9 cellular contexts compared by ENCODE assay signal in the genomic region with DNA sequence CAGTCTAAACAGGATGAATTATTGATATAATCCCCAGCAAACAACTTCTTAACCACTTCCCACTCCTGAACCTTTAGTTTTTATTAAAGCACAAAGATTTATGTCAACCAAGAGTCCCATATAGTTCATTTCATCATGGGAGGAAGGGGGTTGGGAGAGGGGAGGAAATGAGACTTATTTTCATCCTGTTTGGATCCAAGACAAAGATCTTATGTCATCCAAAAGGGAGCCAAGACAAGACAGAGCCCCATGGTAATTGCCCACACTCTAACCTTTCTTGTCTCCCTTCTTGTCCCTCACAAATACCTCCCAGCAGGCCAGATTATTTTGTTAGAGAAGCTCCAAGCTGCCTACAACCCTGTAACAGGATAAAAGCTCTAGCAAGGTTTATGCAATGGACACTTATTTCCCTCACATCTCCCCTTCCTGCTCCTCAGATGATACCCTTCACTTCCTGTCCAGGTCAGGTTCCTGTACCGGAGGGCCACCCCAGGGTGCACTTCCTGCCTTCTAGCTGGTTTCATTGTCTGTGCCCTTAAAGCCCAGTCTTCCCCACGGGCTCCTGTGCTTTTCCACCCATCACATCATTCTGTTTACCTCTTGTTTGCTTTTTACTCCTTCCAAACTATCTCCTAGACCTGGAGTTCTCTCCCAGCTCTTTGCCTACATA.
A peak's percentile ranks its signal among the peaks of the same experiment; 100 is the strongest.
DNase-seq lines count a peak whose midpoint lies in the region; ATAC-seq, FAIRE-seq and TF ChIP-seq lines count a peak whose summit lies in the region.
"Had no signal": no experiment of that assay in that cellular context is flagged by ENCODE, and none has a peak within 500 bp of the region (broad histone marks: within the 10 kb centered on the region; RNA-seq: fewer than 3 reads in every experiment).

No MANE protein-coding gene starts in this region.

- H3K36me3 Mint-ChIP-seq in activated T-helper 1 cell treated with anti-CD3 and anti-CD28 coated beads, Interleukin-12 subunit alpha, Interleukin-12 subunit beta, Interleukin-2, Interleukin-4 antibody, amounts not matched to agents 30 ng/mL and 10 ng/mL and 1 ng/mL, durations not matched to agents 14 hours and 24 hours and 36 hours (ENCODE audit: low read depth): peaks cover 2% of the 10 kb centered on the region

- ATAC-seq in mucosa of descending colon: peak; percentile 42
- no peak for ATAC-seq in HG02588 (IDR thresholded peaks at IDR 0.05; ENCODE audit: unreplicated experiment)

- TF ChIP-seq CTCF in mucosa of descending colon (IDR thresholded peaks at IDR 0.05): no peak

- H3K4me1 Mint-ChIP-seq in activated T-helper 1 cell treated with anti-CD3 and anti-CD28 coated beads, Interleukin-12 subunit alpha, Interleukin-12 subunit beta, Interleukin-2, Interleukin-4 antibody, amounts not matched to agents 30 ng/mL and 10 ng/mL and 1 ng/mL, durations not matched to agents 14 hours and 24 hours and 36 hours (ENCODE audit: low read depth): peaks cover 57% of the 10 kb centered on the region

- intact Hi-C loops in activated T-helper 1 cell treated with anti-CD3 and anti-CD28 coated beads, Interleukin-12 subunit alpha, Interleukin-12 subunit beta, Interleukin-2, Interleukin-4 antibody, amounts not matched to agents 30 ng/mL and 10 ng/mL and 1 ng/mL, durations not matched to agents 14 hours and 24 hours and 36 hours (cut with micrococcal nuclease): no loop called here
- intact Hi-C loops in mucosa of descending colon (cut with DNase I, micrococcal nuclease): no loop called here

- H3K9me3 Mint-ChIP-seq in activated T-helper 1 cell treated with anti-CD3 and anti-CD28 coated beads, Interleukin-12 subunit alpha, Interleukin-12 subunit beta, Interleukin-2, Interleukin-4 antibody, amounts not matched to agents 30 ng/mL and 10 ng/mL and 1 ng/mL, durations not matched to agents 14 hours and 24 hours and 36 hours: peaks cover 10% of the 10 kb centered on the region

- no peaks in the 10 kb centered on the region for H3K27me3 Mint-ChIP-seq in activated T-helper 1 cell treated with anti-CD3 and anti-CD28 coated beads, Interleukin-12 subunit alpha, Interleukin-12 subunit beta, Interleukin-2, Interleukin-4 antibody, amounts not matched to agents 30 ng/mL and 10 ng/mL and 1 ng/mL, durations not matched to agents 14 hours and 24 hours and 36 hours (ENCODE audit: insufficient read depth)

- FAIRE-seq in GM19239 (lab: Jason Lieb, UNC): peak; percentile 66

- no peaks in the 10 kb centered on the region for H3K9me3 ChIP-seq in mucosa of descending colon
- H3K9me3 ChIP-seq: ascending aorta had no signal

- DNase-seq in DMS53 (lab: John Stamatoyannopoulos, UW): peak; percentile 45
- DNase-seq in DMS53 treated with DMSO at 0.1 percent for 48 hours (lab: John Stamatoyannopoulos, UW; ENCODE audit: unreplicated experiment): no peak
- no peak for DNase-seq in GM19239 (ENCODE audit: insufficient read length, low spot score)
- no peak for DNase-seq in activated T-helper 1 cell treated with anti-CD3 and anti-CD28 coated beads, Interleukin-12 subunit alpha, Interleukin-12 subunit beta, Interleukin-2, Interleukin-4 antibody, amounts not matched to agents 30 ng/mL and 10 ng/mL and 1 ng/mL, durations not matched to agents 14 hours and 24 hours and 36 hours (ENCODE audit: low spot score)
- no peak for DNase-seq in mucosa of descending colon
- no peak for DNase-seq in NCI-H2227 treated with DMSO at 0.1 percent for 48 hours (lab: John Stamatoyannopoulos, UW)
- no peak for DNase-seq in NCI-H526 (lab: John Stamatoyannopoulos, UW)

- peaks cover 7% of the 10 kb centered on the region for H3K4me1 ChIP-seq in mucosa of descending colon (ENCODE audit: low read depth)

- peak overlapping the region; percentile 76 for H3K27ac Mint-ChIP-seq in activated T-helper 1 cell treated with anti-CD3 and anti-CD28 coated beads, Interleukin-12 subunit alpha, Interleukin-12 subunit beta, Interleukin-2, Interleukin-4 antibody, amounts not matched to agents 30 ng/mL and 10 ng/mL and 1 ng/mL, durations not matched to agents 14 hours and 24 hours and 36 hours

- H3K4me3 ChIP-seq in mucosa of descending colon: no peak overlapping the region
- H3K4me3 ChIP-seq: ascending aorta had no signal

- peak overlapping the region; percentile 30 for H3K4me3 Mint-ChIP-seq in activated T-helper 1 cell treated with anti-CD3 and anti-CD28 coated beads, Interleukin-12 subunit alpha, Interleukin-12 subunit beta, Interleukin-2, Interleukin-4 antibody, amounts not matched to agents 30 ng/mL and 10 ng/mL and 1 ng/mL, durations not matched to agents 14 hours and 24 hours and 36 hours

- no peaks in the 10 kb centered on the region for H3K36me3 ChIP-seq in mucosa of descending colon (ENCODE audit: low read depth)
- H3K36me3 ChIP-seq: ascending aorta had no signal
